ENCODE assay signal across 19 cellular contexts in the genomic region with DNA sequence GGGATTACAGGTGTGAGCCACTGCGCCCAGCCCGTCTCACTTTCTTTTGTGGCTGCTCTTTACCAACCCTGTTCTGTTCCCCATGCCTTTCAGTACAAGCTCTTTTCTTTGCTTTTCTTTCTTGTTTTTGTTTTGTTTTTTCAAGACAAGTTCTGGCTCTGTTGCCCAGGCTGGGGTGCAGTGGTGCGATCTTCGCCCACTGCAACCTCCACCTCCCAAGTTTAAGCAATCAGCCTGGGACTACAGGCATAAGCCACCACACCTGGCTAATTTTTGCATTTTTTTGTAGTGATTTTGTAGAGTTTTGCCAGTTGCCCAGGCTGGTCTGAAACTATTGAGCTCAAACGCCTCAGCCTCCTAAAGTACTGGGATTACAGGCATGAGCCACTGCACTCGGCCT. TPM values are rescaled to one million over a fixed set of nuclear protein-coding genes. Genes with fewer than 3 reads are reported as not detected.
DNase-seq lines count a peak whose midpoint lies in the region; ATAC-seq, FAIRE-seq and TF ChIP-seq lines count a peak whose summit lies in the region.
"Had no signal": no experiment of that assay in that cellular context is flagged by ENCODE, and none has a peak within 500 bp of the region (broad histone marks: within the 10 kb centered on the region; RNA-seq: fewer than 3 reads in every experiment).

No MANE protein-coding gene starts in this region.

- peaks cover 69% of the 10 kb centered on the region for H3K79me2 ChIP-seq in HepG2 (ENCODE audit: insufficient read depth, low read length)
- H3K79me2 ChIP-seq in OCI-LY7 (ENCODE audit: insufficient read depth, low read depth, low read length), result peaks cover 42% of the 10 kb centered on the region; the same call in 1 of the 2 replicates

- no TSS peak for BruUV-seq in HepG2 (replicated peaks; lab: Mats Ljungman, UMichigan)
- BruUV-seq in OCI-LY7 (replicated peaks; lab: Mats Ljungman, UMichigan), result no TSS peak

- in situ Hi-C loops in HepG2 (cut with HindIII; ENCODE audit: extremely low pct_ligation_motif_present, low pct_unique_long_range_greater_than_20kb), result no loop called here

- intact Hi-C loops in HepG2 (cut with micrococcal nuclease; ENCODE audit: unreplicated experiment) (no loop called here), right lobe of liver (cut with DNase I) (no loop called here), OCI-LY7 (cut with micrococcal nuclease; ENCODE audit: unreplicated experiment) (no loop called here), thyroid gland (cut with DNase I) (no loop called here), cardiac septum (cut with DNase I) (no loop called here)

- peak overlapping the region; percentile 51 for H3K27ac Mint-ChIP-seq in memory B cell

- H3K4me3 Mint-ChIP-seq in memory B cell, result peak overlapping the region; percentile 16

- H3K9me3 ChIP-seq in HepG2 (ENCODE audit: low read length), result no peaks in the 10 kb centered on the region
- no peaks in the 10 kb centered on the region for H3K9me3 ChIP-seq in right lobe of liver
- no peaks in the 10 kb centered on the region for H3K9me3 ChIP-seq in OCI-LY7 (ENCODE audit: low read length)
- H3K9me3 ChIP-seq in thyroid gland, result no peaks in the 10 kb centered on the region
- H3K9me3 ChIP-seq: Peyer's patch had no signal

- peaks cover 3 to 16% of the 10 kb centered on the region in 2 experiments; a peak in 3 of 5 replicates for H3K36me3 ChIP-seq in HepG2 (replicated peaks in 1 of 2; ENCODE audit: control insufficient read depth in 1 of 2, insufficient read depth in 2 of 2, low read length in 2 of 2)
- no peaks in the 10 kb centered on the region for H3K36me3 ChIP-seq in right lobe of liver
- H3K36me3 ChIP-seq in OCI-LY7 (ENCODE audit: insufficient read depth, low read length), result peaks cover 22% of the 10 kb centered on the region; the same call in 1 of the 2 replicates
- H3K36me3 ChIP-seq in thyroid gland, result no peaks in the 10 kb centered on the region
- H3K36me3 ChIP-seq: Peyer's patch had no signal

- WGBS in HepG2 (ENCODE audit: low lambda C conversion rate), result 87% methylated on average over 6 of the region's 6 CpGs
- WGBS in right lobe of liver (ENCODE audit: insufficient coverage, low coverage, low lambda C conversion rate, missing lambda C conversion rate), result 71% methylated on average over 6 of the region's 6 CpGs
- 37 to 48% methylated on average over 6 of the region's 6 CpGs for WGBS in thyroid gland, 2 donors

- ATAC-seq in HepG2 (no peak), right lobe of liver (no peak), memory B cell (ENCODE audit: low read depth) (no peak)
- ATAC-seq: SK-N-SH treated with all-trans-retinoic acid at 6 μM for 48 hours had no signal

- CTCF ChIA-PET in HepG2 (lab: Yijun Ruan, JAX; ENCODE audit: low intra/inter-chr PET ratio, low total read pairs), result no interaction called here
- CTCF ChIA-PET in OCI-LY7 (lab: Charles Lee; ENCODE audit: unreplicated experiment), result interaction anchor here (0.7 to 1.4 kb wide), 2 partner anchors 29 to 114 kb away, joined by 4 read pairs; no protein-coding TSS in a partner anchor

- H2AFZ ChIP-seq in HepG2 (ENCODE audit: low read length) (no peak overlapping the region), OCI-LY7 (ENCODE audit: low read length) (no peak overlapping the region)

- H3K4me3 ChIP-seq in HepG2 (replicated peaks in 1 of 3; ENCODE audit: insufficient read depth in 1 of 3, low read depth in 2 of 3, low read length in 3 of 3) (no peak overlapping the region), right lobe of liver (no peak overlapping the region), OCI-LY7 (ENCODE audit: low read depth, low read length, poor library complexity, severe bottlenecking) (no peak overlapping the region), thyroid gland (replicated peaks in 1 of 3) (no peak overlapping the region)
- H3K4me3 ChIP-seq: Peyer's patch had no signal

- H3K9me3 Mint-ChIP-seq in memory B cell, result no peaks in the 10 kb centered on the region
- H3K9me3 Mint-ChIP-seq: CD4-positive, CD25-positive, alpha-beta regulatory T cell had no signal

- H3K27me3 ChIP-seq in HepG2 (ENCODE audit: control insufficient read depth in 1 of 2, insufficient read depth in 2 of 2, low read length in 2 of 2), result no peaks in the 10 kb centered on the region; a peak in 1 of 5 replicates
- H3K27me3 ChIP-seq in right lobe of liver, result no peaks in the 10 kb centered on the region
- no peaks in the 10 kb centered on the region for H3K27me3 ChIP-seq in thyroid gland
- H3K27me3 ChIP-seq: Peyer's patch had no signal

- no peaks in the 10 kb centered on the region for H3K27me3 Mint-ChIP-seq in memory B cell

- TF ChIP-seq EP300 in HepG2 (IDR thresholded peaks at IDR 0.05; ENCODE audit: low read depth in 2 of 2, low read length in 2 of 2), result no peak
- TF ChIP-seq EP300 in HepG2 (CRISPR knock-in tag; IDR thresholded peaks at IDR 0.05; ENCODE audit: borderline replicate concordance), result no peak

- H3K9me2 ChIP-seq in OCI-LY7 (ENCODE audit: insufficient read depth, low read length), result no peaks in the 10 kb centered on the region

- H3K4me2 ChIP-seq in HepG2 (ENCODE audit: low read depth, low read length) (peak overlapping the region; percentile 23; the same call in 1 of the 2 replicates), OCI-LY7 (ENCODE audit: low read length) (peak overlapping the region; percentile 18; the same call in 1 of the 2 replicates)

- TF ChIP-seq CTCF in HepG2 (CRISPR knock-in tag; IDR thresholded peaks at IDR 0.05) (no peak), right lobe of liver (IDR thresholded peaks at IDR 0.05) (no peak), OCI-LY7 (conservative IDR thresholded peaks at IDR 0.05; ENCODE audit: low read length) (no peak), thyroid gland (IDR thresholded peaks at IDR 0.05) (no peak)

- peaks cover 50% of the 10 kb centered on the region for H4K20me1 ChIP-seq in HepG2 (ENCODE audit: insufficient read depth, low read length)
- H4K20me1 ChIP-seq in OCI-LY7 (ENCODE audit: insufficient read depth, low read length), result no peaks in the 10 kb centered on the region

- POLR2A ChIA-PET in HepG2 (lab: Yijun Ruan, JAX), result interaction anchor here (1.0 kb wide), 1 partner anchor 28 kb away, joined by 4 read pairs; no protein-coding TSS in a partner anchor
- POLR2A ChIA-PET in OCI-LY7 (lab: Charles Lee), result interaction anchor here (0.6 to 2.8 kb wide), 3 partner anchors 7 to 32 kb away, joined by 3 to 14 read pairs (median 7); no protein-coding TSS in a partner anchor

- H3K4me1 Mint-ChIP-seq in memory B cell, result peaks cover 38% of the 10 kb centered on the region

- no peak for FAIRE-seq in HepG2 (lab: Jason Lieb, UNC)
- FAIRE-seq: D721Med had no signal

- no peak for TF ChIP-seq RAD21 in HepG2 (CRISPR knock-in tag; IDR thresholded peaks at IDR 0.05)

- H3K27ac ChIP-seq in HepG2 (ENCODE audit: extremely low read length, insufficient read depth, low read length), result peak overlapping the region; percentile 15
- H3K27ac ChIP-seq in right lobe of liver, result no peak overlapping the region
- H3K27ac ChIP-seq in OCI-LY7 (ENCODE audit: low read depth, low read length, poor library complexity, severe bottlenecking), result peak overlapping the region; percentile 50
- H3K27ac ChIP-seq in thyroid gland, result peak overlapping the region; percentile 65 to 98 (median 67)
- H3K27ac ChIP-seq: Peyer's patch had no signal

- DNase-seq in HepG2 (ENCODE audit: low spot score) (no peak), right lobe of liver (no peak), OCI-LY7 (ENCODE audit: low spot score) (no peak), memory B cell (ENCODE audit: low spot score in 2 of 2) (no peak), thyroid gland (peak; percentile 78 to 81), cardiac septum (ENCODE audit: low spot score) (no peak), A172 (ENCODE audit: low spot score) (no peak), DMS114 treated with DMSO at 0.1 percent for 48 hours (lab: John Stamatoyannopoulos, UW; ENCODE audit: unreplicated experiment) (no peak)
- DNase-seq: CD4-positive, CD25-positive, alpha-beta regulatory T cell; DMS79 treated with DMSO at 0.1 percent for 48 hours; HCEC 1CT; KBM-7; NCI-H1436 treated with DMSO at 0.1 percent for 48 hours; NCI-H2081; NCI-H510A treated with DMSO at 0.1 percent for 48 hours; Peyer's patch; SHP77 had no signal

- H3K36me3 Mint-ChIP-seq in memory B cell, result peaks cover 24% of the 10 kb centered on the region

- H3K4me1 ChIP-seq in HepG2 (ENCODE audit: insufficient read depth, low read length), result peaks cover 56% of the 10 kb centered on the region
- H3K4me1 ChIP-seq in right lobe of liver, result peaks cover 0 to 37% (median 8%) of the 10 kb centered on the region in 4 donors
- peaks cover 68% of the 10 kb centered on the region for H3K4me1 ChIP-seq in OCI-LY7 (ENCODE audit: insufficient read depth, low read length, poor library complexity, severe bottlenecking)
- peaks cover 61 to 64% of the 10 kb centered on the region in 2 donors for H3K4me1 ChIP-seq in thyroid gland

- no peak for TF ChIP-seq POLR2A in HepG2 (IDR thresholded peaks at IDR 0.05; ENCODE audit: insufficient read depth in 1 of 2, low read depth in 2 of 2, low read length in 2 of 2)
- TF ChIP-seq POLR2A in right lobe of liver (IDR thresholded peaks at IDR 0.05), result no peak
- TF ChIP-seq POLR2A in thyroid gland (IDR thresholded peaks at IDR 0.05), result no peak

- H3K9ac ChIP-seq in HepG2 (ENCODE audit: insufficient read depth, low read depth, low read length), result no peak overlapping the region

RNA-seq across cellular contexts. Expression of a gene that starts 3.7 kb away (rescaled TPM):
- total RNA-seq in HepG2 (2016; rRNA removed; fragmentation: Illumina TruSeq; extraction: Trizol), result 47.4 and 83.5 TPM in 2 replicates
- 54.7 and 67.0 TPM in 2 replicates for total RNA-seq in HepG2 (2016; cell fraction: cytosol; rRNA removed; fragmentation: Illumina TruSeq; extraction: Trizol; ENCODE audit: low read depth)
- 42.9 and 82.5 TPM in 2 replicates for total RNA-seq in HepG2 (2016; cell fraction: insoluble cytoplasmic fraction; rRNA removed; fragmentation: Illumina TruSeq; extraction: Trizol)
- total RNA-seq in HepG2 (2016; cell fraction: membrane; rRNA removed; fragmentation: Illumina TruSeq; extraction: Trizol), result 68.0 and 79.4 TPM in 2 replicates
- total RNA-seq in HepG2 (2016; cell fraction: nucleus; rRNA removed; fragmentation: Illumina TruSeq; extraction: Trizol), result 76.2 and 78.4 TPM in 2 replicates
- polyA plus RNA-seq in HepG2 (2011; rRNA removed), result 74.7 and 97.6 TPM in 2 replicates
- 78.3 and 82.4 TPM in 2 replicates for polyA plus RNA-seq in HepG2 (2011; cell fraction: cytosol; rRNA removed)
- polyA plus RNA-seq in HepG2 (2011; cell fraction: nucleus; rRNA removed), result 83.2 and 92.3 TPM in 2 replicates
- polyA plus RNA-seq in HepG2 (2012), result 34.1 and 40.8 TPM in 2 replicates
- polyA plus RNA-seq in HepG2 (2016; cell fraction: cytosol; fragmentation: Illumina TruSeq; extraction: Trizol; ENCODE audit: low read depth), result 47.5 and 59.8 TPM in 2 replicates
- 44.2 and 45.5 TPM in 2 replicates for polyA plus RNA-seq in HepG2 (2016; cell fraction: insoluble cytoplasmic fraction; fragmentation: Illumina TruSeq; extraction: Trizol; ENCODE audit: low read depth)
- 53.9 and 57.1 TPM in 2 replicates for polyA plus RNA-seq in HepG2 (2016; cell fraction: membrane; fragmentation: Illumina TruSeq; extraction: Trizol; ENCODE audit: low read depth)
- polyA plus RNA-seq in HepG2 (2016; cell fraction: nucleus; fragmentation: Illumina TruSeq; extraction: Trizol; ENCODE audit: insufficient read depth, low read depth), result 122 and 128 TPM in 2 replicates
- polyA minus RNA-seq in HepG2 (2011; rRNA and poly(A)+ RNA removed; ENCODE audit: low replicate concordance), result 0.19 and 131 TPM in 2 replicates
- 24.3 and 31.5 TPM in 2 replicates for polyA minus RNA-seq in HepG2 (2011; cell fraction: cytosol; rRNA and poly(A)+ RNA removed)
- 20.2 and 23.6 TPM in 2 replicates for polyA minus RNA-seq in HepG2 (2011; cell fraction: nucleus; rRNA and poly(A)+ RNA removed)
- 10 to 100 TPM; 38.6 to 75.4 (median 58.3) TPM for total RNA-seq in right lobe of liver
- total RNA-seq in OCI-LY7 (2014; rRNA removed; shearing (Covaris generic)), result 54.9 and 61.8 TPM in 2 replicates
- 36.8 and 37.7 TPM in 2 replicates for total RNA-seq in OCI-LY7 (2022)
- 100 to 1,000 TPM; 123 to 175 (median 144) TPM for total RNA-seq in thyroid gland
- total RNA-seq in cardiac septum, result 24.1 TPM
- 18.3 and 19.7 TPM in 2 replicates for total RNA-seq in A172 (2014; rRNA removed; shearing (Covaris generic))

Comparison
In these comparisons a context has a peak if more than half of its experiments do, and no peak if none do; other contexts are left out.
1. H3K27ac ChIP-seq: peak in HepG2 (single experiment), OCI-LY7 (single experiment) and thyroid gland (3 of 3); none in right lobe of liver (0 of 3).
2. DNase-seq: peak in thyroid gland (2 of 2); none in HepG2 (single experiment), right lobe of liver (0 of 3), OCI-LY7 (single experiment), memory B cell (0 of 2), cardiac septum (single experiment), A172 (single experiment) and DMS114 treated with DMSO at 0.1 percent for 48 hours (single experiment).